14 cellular contexts compared by ENCODE assay signal in genomic region chr16:48166617-48167016, GRCh38. TPM values are rescaled to one million over a fixed set of nuclear protein-coding genes. Genes with fewer than 3 reads are reported as not detected.
DNase-seq lines count a peak whose midpoint lies in the region; ATAC-seq, FAIRE-seq and TF ChIP-seq lines count a peak whose summit lies in the region.
"Not testable (repeated sequence)": the region's sequence is repeated elsewhere in the genome, so short reads cannot be mapped to it uniquely, and the experiment has no call there.
"Had no signal": no experiment of that assay in that cellular context is flagged by ENCODE, and none has a peak within 500 bp of the region (broad histone marks: within the 10 kb centered on the region; RNA-seq: fewer than 3 reads in every experiment).

No MANE protein-coding gene starts in this region.

- TF ChIP-seq POLR2A in A549 (IDR thresholded peaks at IDR 0.05; ENCODE audit: low read length); HepG2 (IDR thresholded peaks at IDR 0.05; ENCODE audit: insufficient read depth in 1 of 2, low read depth in 2 of 2, low read length in 2 of 2): not testable (repeated sequence)

- H2AFZ ChIP-seq in Loucy (ENCODE audit: low read length), result 0 out of 2 replicates have a peak overlapping the region, but pooled peaks have one; percentile 40
- H2AFZ ChIP-seq in HepG2 (ENCODE audit: low read length), result not testable (repeated sequence)

- not testable (repeated sequence) for H3K27me3 ChIP-seq in Caco-2 (replicated peaks; ENCODE audit: control insufficient read depth, insufficient read depth, low read length); Loucy (ENCODE audit: insufficient read depth, low read length, poor library complexity, severe bottlenecking); HepG2 (ENCODE audit: control insufficient read depth in 1 of 2, insufficient read depth in 2 of 2, low read length in 2 of 2)

- TF ChIP-seq CTCF in A549 (IDR thresholded peaks at IDR 0.05); Caco-2 (IDR thresholded peaks at IDR 0.05; ENCODE audit: insufficient read depth in 1 of 2, low read depth in 1 of 2, low read length in 1 of 2, severe bottlenecking in 1 of 2, unreplicated experiment in 1 of 2); Loucy (conservative IDR thresholded peaks at IDR 0.05; ENCODE audit: low read length); MCF 10A (IDR thresholded peaks at IDR 0.05; ENCODE audit: unreplicated experiment); HepG2 (CRISPR knock-in tag; IDR thresholded peaks at IDR 0.05): not testable (repeated sequence)

- H4K20me1 ChIP-seq in Loucy (ENCODE audit: insufficient read depth, low read length, poor library complexity, severe bottlenecking); HepG2 (ENCODE audit: insufficient read depth, low read length): not testable (repeated sequence)

- H3K9me3 ChIP-seq in A549; Caco-2; Loucy (ENCODE audit: insufficient read depth, low read depth, low read length); HepG2 (ENCODE audit: low read length): not testable (repeated sequence)

- H3K4me1 ChIP-seq in A549, result peaks cover 19% of the 10 kb centered on the region
- peaks cover 12% of the 10 kb centered on the region for H3K4me1 ChIP-seq in Caco-2
- not testable (repeated sequence) for H3K4me1 ChIP-seq in Loucy (ENCODE audit: insufficient read depth, low read length, poor library complexity, severe bottlenecking)
- peaks cover 36% of the 10 kb centered on the region for H3K4me1 ChIP-seq in HepG2 (ENCODE audit: insufficient read depth, low read length)

- H3K27me3 Mint-ChIP-seq in Caco-2 (ENCODE audit: insufficient read depth, unreplicated experiment); MCF 10A (ENCODE audit: insufficient read depth, unreplicated experiment): not testable (repeated sequence)

- peak overlapping the region; percentile 81 for H3K27ac Mint-ChIP-seq in Caco-2 (ENCODE audit: unreplicated experiment)
- H3K27ac Mint-ChIP-seq in MCF 10A (ENCODE audit: low read depth, unreplicated experiment), result peak overlapping the region; percentile 23

- peaks cover 16% of the 10 kb centered on the region for H3K4me1 Mint-ChIP-seq in Caco-2 (ENCODE audit: low read depth, unreplicated experiment)
- not testable (repeated sequence) for H3K4me1 Mint-ChIP-seq in MCF 10A (ENCODE audit: insufficient read depth, unreplicated experiment)

- WGBS in A549 (ENCODE audit: missing lambda C conversion rate), result 93% methylated on average over 5 of the region's 5 CpGs
- 83% methylated on average over 5 of the region's 5 CpGs for WGBS in HepG2 (ENCODE audit: low lambda C conversion rate)

- not testable (repeated sequence) for TF ChIP-seq EP300 in A549 (IDR thresholded peaks at IDR 0.05); HepG2 (IDR thresholded peaks at IDR 0.05; ENCODE audit: low read depth in 2 of 2, low read length in 2 of 2); HepG2 (CRISPR knock-in tag; IDR thresholded peaks at IDR 0.05; ENCODE audit: borderline replicate concordance)

- TF ChIP-seq RAD21 in A549 (conservative IDR thresholded peaks at IDR 0.05 in 1 of 2, IDR thresholded peaks at IDR 0.05 in 1 of 2); HepG2 (CRISPR knock-in tag; IDR thresholded peaks at IDR 0.05): not testable (repeated sequence)

- DNase-seq in A549 (ENCODE audit: low read depth in 1 of 2, low spot score in 1 of 2); Caco-2; MCF 10A (ENCODE audit: unreplicated experiment); HepG2 (ENCODE audit: low spot score): not testable (repeated sequence)
- peak; percentile 15 for DNase-seq in posterior vena cava (ENCODE audit: low spot score)

- not testable (repeated sequence) for H3K36me3 Mint-ChIP-seq in Caco-2 (ENCODE audit: insufficient read depth, unreplicated experiment); MCF 10A (ENCODE audit: insufficient read depth, unreplicated experiment)

- not testable (repeated sequence) for H3K9ac ChIP-seq in Loucy (ENCODE audit: low read depth, low read length, poor library complexity, severe bottlenecking); HepG2 (ENCODE audit: insufficient read depth, low read depth, low read length)

- ATAC-seq in A549, HepG2: not testable (repeated sequence)

- CTCF ChIA-PET in A549 (lab: Yijun Ruan, JAX) (interaction anchor here (1.0 to 6.8 kb wide), 8 partner anchors 9 to 1129 kb away, joined by 3 to 82 read pairs (median 12); partner anchors contain the start of gene NETO2), MCF 10A (lab: Yijun Ruan, JAX) (interaction anchor here (0.6 to 6.7 kb wide), 11 partner anchors 9 to 1612 kb away, joined by 3 to 48 read pairs (median 5); partner anchors contain the start of genes ABCC12 and NETO2)
- CTCF ChIA-PET in Caco-2 (lab: Charles Lee); HepG2 (lab: Yijun Ruan, JAX; ENCODE audit: low intra/inter-chr PET ratio, low total read pairs): not testable (repeated sequence)

- POLR2A ChIA-PET in A549 (lab: Yijun Ruan, JAX); Caco-2 (lab: Charles Lee): not testable (repeated sequence)
- POLR2A ChIA-PET in MCF 10A (lab: Yijun Ruan, JAX), result interaction anchor here (0.7 to 1.3 kb wide), 2 partner anchors 17 to 811 kb away, joined by 3 to 6 read pairs; no protein-coding TSS in a partner anchor
- POLR2A ChIA-PET in HepG2 (lab: Yijun Ruan, JAX), result interaction anchor here (0.8 to 3.1 kb wide), 5 partner anchors 35 to 1333 kb away, joined by 3 to 26 read pairs (median 5); no protein-coding TSS in a partner anchor

- not testable (repeated sequence) for H3K9me3 Mint-ChIP-seq in Caco-2 (ENCODE audit: unreplicated experiment); MCF 10A (ENCODE audit: unreplicated experiment)

- in situ Hi-C loops in HepG2 (cut with HindIII; ENCODE audit: extremely low pct_ligation_motif_present, low pct_unique_long_range_greater_than_20kb), result loop anchor here (10.0 kb wide), 1 partner anchor 1222 kb away; no protein-coding TSS in a partner anchor

- intact Hi-C loops in Caco-2 (cut with micrococcal nuclease; ENCODE audit: unreplicated experiment) (loop anchor here (5.0 to 10.0 kb wide), 2 partner anchors 361 to 1312 kb away; no protein-coding TSS in a partner anchor), MCF 10A (cut with micrococcal nuclease) (loop anchor here (5.0 to 10.0 kb wide), 2 partner anchors 376 to 1312 kb away; no protein-coding TSS in a partner anchor), posterior vena cava (cut with DNase I) (loop anchor here in 1 of 2 donors (10.0 kb wide), 1 partner anchor 1132 kb away; no protein-coding TSS in a partner anchor)
- intact Hi-C loops in HepG2 (cut with micrococcal nuclease; ENCODE audit: unreplicated experiment), result not testable (repeated sequence)

- H3K4me3 ChIP-seq in A549; Caco-2 (ENCODE audit: low read depth, low read length); Loucy (ENCODE audit: low read length, poor library complexity, severe bottlenecking); HepG2 (replicated peaks in 1 of 3; ENCODE audit: insufficient read depth in 1 of 3, low read depth in 2 of 3, low read length in 3 of 3): not testable (repeated sequence)

- H3K4me3 Mint-ChIP-seq in Caco-2 (ENCODE audit: unreplicated experiment); MCF 10A (ENCODE audit: unreplicated experiment): not testable (repeated sequence)

- H3K36me3 ChIP-seq in Caco-2 (ENCODE audit: control insufficient read depth, insufficient read depth, low read length); Loucy (ENCODE audit: insufficient read depth, low read length); HepG2 (replicated peaks in 1 of 2; ENCODE audit: control insufficient read depth in 1 of 2, insufficient read depth in 2 of 2, low read length in 2 of 2): not testable (repeated sequence)

- FAIRE-seq in A549 (lab: Jason Lieb, UNC); HepG2 (lab: Jason Lieb, UNC): not testable (repeated sequence)

- not testable (repeated sequence) for H3K79me2 ChIP-seq in Loucy (ENCODE audit: insufficient read depth, low read length); HepG2 (ENCODE audit: insufficient read depth, low read length)

- not testable (repeated sequence) for H3K9me2 ChIP-seq in Loucy (replicated peaks; ENCODE audit: low read depth, low read length)

- not testable (repeated sequence) for BruUV-seq in Caco-2 (replicated peaks; lab: Mats Ljungman, UMichigan); MCF 10A (replicated peaks; lab: Mats Ljungman, UMichigan); HepG2 (replicated peaks; lab: Mats Ljungman, UMichigan)

- not testable (repeated sequence) for H3K4me2 ChIP-seq in A549; Loucy (ENCODE audit: low read depth, low read length, poor library complexity, severe bottlenecking); HepG2 (ENCODE audit: low read depth, low read length)

- H3F3A ChIP-seq in Loucy (ENCODE audit: low read depth), result not testable (repeated sequence)

- peak overlapping the region; percentile 89 to 91; a peak in 3 of 6 replicates for H3K27ac ChIP-seq in A549
- H3K27ac ChIP-seq in HepG2 (ENCODE audit: extremely low read length, insufficient read depth, low read length), result not testable (repeated sequence)

RNA-seq across cellular contexts. Expression of gene ABCC12, which starts 10.8 kb away (rescaled TPM):
- polyA plus RNA-seq in A549 (2011; rRNA removed) (0.23 and 0.24 TPM in 2 replicates), A549 (2017; fragmentation: RNase III; extraction: RNeasy Plus Mini Kit Qiagen cat#74134 plus additional on column Dnase treatment) (0.13 TPM in 1 of 3 replicates, not detected in the others), HepG2 (2011; rRNA removed) (0.22 TPM in 1 of 2 replicates, not detected in the other)
- polyA plus RNA-seq in A549 (2012; cell fraction: cytosol; rRNA removed), result 0.11 and 0.16 TPM in 2 replicates
- 0.41 and 1.5 TPM in 2 replicates for polyA plus RNA-seq in A549 (2012; cell fraction: nucleus; rRNA removed)
- not detected in 2 replicates for polyA minus RNA-seq in A549 (2011; rRNA and poly(A)+ RNA removed)
- total RNA-seq in Caco-2 (2022) (not detected in 2 replicates), MCF 10A (2022) (not detected in 2 replicates), HepG2 (2016; rRNA removed; fragmentation: Illumina TruSeq; extraction: Trizol) (not detected in 2 replicates), posterior vena cava (not detected)
- total RNA-seq in HepG2 (2016; cell fraction: cytosol; rRNA removed; fragmentation: Illumina TruSeq; extraction: Trizol; ENCODE audit: low read depth), result not detected in 2 replicates
- not detected in 2 replicates for total RNA-seq in HepG2 (2016; cell fraction: insoluble cytoplasmic fraction; rRNA removed; fragmentation: Illumina TruSeq; extraction: Trizol)
- total RNA-seq in HepG2 (2016; cell fraction: membrane; rRNA removed; fragmentation: Illumina TruSeq; extraction: Trizol), result not detected in 2 replicates
- total RNA-seq in HepG2 (2016; cell fraction: nucleus; rRNA removed; fragmentation: Illumina TruSeq; extraction: Trizol), result not detected in 2 replicates
- not detected in 2 replicates for polyA plus RNA-seq in HepG2 (2011; cell fraction: cytosol; rRNA removed)
- not detected in 2 replicates for polyA plus RNA-seq in HepG2 (2011; cell fraction: nucleus; rRNA removed)
- not detected in 2 replicates for polyA plus RNA-seq in HepG2 (2012)
- not detected in 2 replicates for polyA plus RNA-seq in HepG2 (2016; cell fraction: cytosol; fragmentation: Illumina TruSeq; extraction: Trizol; ENCODE audit: low read depth)
- polyA plus RNA-seq in HepG2 (2016; cell fraction: insoluble cytoplasmic fraction; fragmentation: Illumina TruSeq; extraction: Trizol; ENCODE audit: low read depth), result not detected in 2 replicates
- not detected in 2 replicates for polyA plus RNA-seq in HepG2 (2016; cell fraction: membrane; fragmentation: Illumina TruSeq; extraction: Trizol; ENCODE audit: low read depth)
- polyA plus RNA-seq in HepG2 (2016; cell fraction: nucleus; fragmentation: Illumina TruSeq; extraction: Trizol; ENCODE audit: insufficient read depth, low read depth), result not detected in 2 replicates
- polyA minus RNA-seq in HepG2 (2011; rRNA and poly(A)+ RNA removed; ENCODE audit: low replicate concordance), result not detected in 2 replicates
- not detected in 2 replicates for polyA minus RNA-seq in HepG2 (2011; cell fraction: cytosol; rRNA and poly(A)+ RNA removed)
- polyA minus RNA-seq in HepG2 (2011; cell fraction: nucleus; rRNA and poly(A)+ RNA removed), result not detected in 2 replicates
- total RNA-seq: A172; A673; CD4-positive, alpha-beta T cell; CD8-positive, alpha-beta T cell; Daoy; G401; GM12878 had no signal
- polyA plus RNA-seq: AG04450 had no signal
